In genomic region chr1:111192074-111192473, GRCh38 we compare ENCODE assay signal across 10 cellular contexts. TPM values are rescaled to one million over a fixed set of nuclear protein-coding genes. Genes with fewer than 3 reads are reported as not detected.
DNase-seq lines count a peak whose midpoint lies in the region; ATAC-seq and TF ChIP-seq lines count a peak whose summit lies in the region.
"Had no signal": no experiment of that assay in that cellular context is flagged by ENCODE, and none has a peak within 500 bp of the region (broad histone marks: within the 10 kb centered on the region; RNA-seq: fewer than 3 reads in every experiment).

No MANE protein-coding gene starts in this region.

- no peaks in the 10 kb centered on the region for H4K20me1 ChIP-seq in SK-N-SH (ENCODE audit: insufficient read depth)

- TF ChIP-seq CTCF in SK-N-SH (IDR thresholded peaks at IDR 0.05), result no peak
- no peak for TF ChIP-seq CTCF in foreskin keratinocyte (conservative IDR thresholded peaks at IDR 0.05)
- no peak for TF ChIP-seq CTCF in GM10248 (IDR thresholded peaks at IDR 0.05; ENCODE audit: control extremely low read depth, extremely low read depth, low read depth, missing control alignments)

- H3K27ac Mint-ChIP-seq in T-cell, result peak overlapping the region; percentile 95 to 99
- H3K27ac Mint-ChIP-seq in stimulated activated naive B cell treated with anti-CD40 and anti-IgM and Interleukin-4, amounts not matched to agents 10 μg/mL and 1 μg/mL and 100 μg/mL, for 72 hours, result peak overlapping the region; percentile 89

- H3K36me3 ChIP-seq in SK-N-SH (replicated peaks in 1 of 2; ENCODE audit: control insufficient read depth in 1 of 2, insufficient read depth in 2 of 2, low read length in 1 of 2), result peaks cover 8 to 15% of the 10 kb centered on the region in 2 experiments

- no peak for TF ChIP-seq RAD21 in SK-N-SH (IDR thresholded peaks at IDR 0.05; ENCODE audit: low read length)

- no peak overlapping the region for H3K4me3 ChIP-seq in SK-N-SH (ENCODE audit: low read depth in 2 of 2, low read length in 1 of 2)

- H3K9me2 ChIP-seq in SK-N-SH, result no peaks in the 10 kb centered on the region

- no peaks in the 10 kb centered on the region for H3K79me2 ChIP-seq in SK-N-SH (ENCODE audit: insufficient read depth)

- POLR2A ChIA-PET in SK-N-SH (lab: Yijun Ruan, JAX), result no interaction called here
- POLR2A ChIA-PET in T-cell (lab: Charles Lee), result no interaction called here
- POLR2A ChIA-PET in GM10248 (lab: Yijun Ruan, JAX), result interaction anchor here (1.0 kb wide), 1 partner anchor 12 kb away, joined by 3 read pairs; no protein-coding TSS in a partner anchor

- H3K4me2 ChIP-seq in SK-N-SH, result no peak overlapping the region

- H3K27me3 ChIP-seq in SK-N-SH (ENCODE audit: insufficient read depth), result no peaks in the 10 kb centered on the region
- no peaks in the 10 kb centered on the region for H3K27me3 ChIP-seq in foreskin keratinocyte

- H3K9me3 ChIP-seq in SK-N-SH, result no peaks in the 10 kb centered on the region

- peak; percentile 7; the same call in 2 of the 3 replicates for ATAC-seq in SK-N-SH treated with all-trans-retinoic acid at 6 μM for 48 hours
- ATAC-seq in T-cell (replicated peaks in 1 of 4), result no peak
- no peak for ATAC-seq in foreskin keratinocyte
- ATAC-seq in stimulated activated naive B cell treated with anti-CD40 and anti-IgM and Interleukin-4, amounts not matched to agents 10 μg/mL and 1 μg/mL and 100 μg/mL, for 72 hours (replicated peaks), result peak; percentile 3 to 9

- CTCF ChIA-PET in SK-N-SH (lab: Yijun Ruan, JAX) (interaction anchor here (1.0 to 1.6 kb wide), 3 partner anchors 15 to 31 kb away, joined by 3 to 5 read pairs (median 3); no protein-coding TSS in a partner anchor), T-cell (lab: Charles Lee) (interaction anchor here (1.2 to 1.6 kb wide), 2 partner anchors 31 to 142 kb away, joined by 3 read pairs; no protein-coding TSS in a partner anchor), GM10248 (lab: Yijun Ruan, JAX) (interaction anchor here (0.8 to 12.7 kb wide), 11 partner anchors 9 to 577 kb away, joined by 3 to 158 read pairs (median 4); no protein-coding TSS in a partner anchor)

- H3K36me3 Mint-ChIP-seq in T-cell, result peaks cover 89% of the 10 kb centered on the region
- H3K36me3 Mint-ChIP-seq in stimulated activated naive B cell treated with anti-CD40 and anti-IgM and Interleukin-4, amounts not matched to agents 10 μg/mL and 1 μg/mL and 100 μg/mL, for 72 hours, result peaks cover 63 to 80% of the 10 kb centered on the region in 2 donors

- peak overlapping the region in 1 of 3 donors; percentile 98 for H3K4me3 Mint-ChIP-seq in T-cell
- peak overlapping the region in 1 of 2 donors; percentile 23 for H3K4me3 Mint-ChIP-seq in stimulated activated naive B cell treated with anti-CD40 and anti-IgM and Interleukin-4, amounts not matched to agents 10 μg/mL and 1 μg/mL and 100 μg/mL, for 72 hours

- H3K4me1 ChIP-seq in SK-N-SH (ENCODE audit: control insufficient read depth in 1 of 2, insufficient read depth in 2 of 2, low read depth in 1 of 2, low read length in 1 of 2) (peaks cover 0 to 14% of the 10 kb centered on the region in 2 experiments; a peak in 2 of 4 replicates), foreskin keratinocyte (peaks cover 27% of the 10 kb centered on the region)

- H3F3A ChIP-seq in SK-N-SH (replicated peaks; ENCODE audit: insufficient read depth), result peaks cover 11% of the 10 kb centered on the region

- H2AFZ ChIP-seq in SK-N-SH (ENCODE audit: low read depth), result no peak overlapping the region

- no peaks in the 10 kb centered on the region for H3K9me3 Mint-ChIP-seq in T-cell
- no peaks in the 10 kb centered on the region for H3K9me3 Mint-ChIP-seq in stimulated activated naive B cell treated with anti-CD40 and anti-IgM and Interleukin-4, amounts not matched to agents 10 μg/mL and 1 μg/mL and 100 μg/mL, for 72 hours

- H3K4me1 Mint-ChIP-seq in T-cell, result peaks cover 98 to 100% (median 100%) of the 10 kb centered on the region in 3 donors
- H3K4me1 Mint-ChIP-seq in stimulated activated naive B cell treated with anti-CD40 and anti-IgM and Interleukin-4, amounts not matched to agents 10 μg/mL and 1 μg/mL and 100 μg/mL, for 72 hours, result peaks cover 46 to 81% of the 10 kb centered on the region in 2 donors

- WGBS in SK-N-SH (ENCODE audit: low lambda C conversion rate), result 94% methylated on average over 4 of the region's 5 CpGs

- DNase-seq in SK-N-SH (no peak), T-cell (no peak), foreskin keratinocyte (no peak), NCI-H345 (lab: John Stamatoyannopoulos, UW) (no peak), kidney tubule cell (ENCODE audit: low spot score) (no peak), GM10248 (ENCODE audit: extremely low spot score) (no peak)
- DNase-seq in stimulated activated naive B cell treated with anti-CD40 and anti-IgM and Interleukin-4, amounts not matched to agents 10 μg/mL and 1 μg/mL and 100 μg/mL, for 72 hours, result no peak
- DNase-seq: stimulated activated CD4-positive, alpha-beta T cell treated with anti-CD3 and anti-CD28 coated beads, Interleukin-15, amount 100 ng/mL, for 24 hours had no signal

- no peak for TF ChIP-seq EP300 in SK-N-SH (IDR thresholded peaks at IDR 0.05; ENCODE audit: borderline replicate concordance in 1 of 2, low read depth in 1 of 2, low read length in 1 of 2)

- H3K27me3 Mint-ChIP-seq in T-cell, result no peaks in the 10 kb centered on the region
- H3K27me3 Mint-ChIP-seq in stimulated activated naive B cell treated with anti-CD40 and anti-IgM and Interleukin-4, amounts not matched to agents 10 μg/mL and 1 μg/mL and 100 μg/mL, for 72 hours, result no peaks in the 10 kb centered on the region

- no peak overlapping the region for H3K9ac ChIP-seq in SK-N-SH

- no peak overlapping the region; a peak in 1 of 4 replicates for H3K27ac ChIP-seq in SK-N-SH (ENCODE audit: low read depth in 2 of 2, low read length in 1 of 2)
- H3K27ac ChIP-seq in foreskin keratinocyte, result peak overlapping the region; percentile 8
- H3K27ac ChIP-seq: 22Rv1 had no signal

TF ChIP-seq in SK-N-SH treated with all-trans-retinoic acid at 6 μM for 48 hours, 23 proteins besides CTCF, POLR2A, EP300 and RAD21 (continues in another document):
- TF ChIP-seq ZFP3 (CRISPR knock-in tag; IDR thresholded peaks at IDR 0.05) (no peak), ZC3H10 (CRISPR knock-in tag; IDR thresholded peaks at IDR 0.05) (no peak), BACH2 (CRISPR knock-in tag; IDR thresholded peaks at IDR 0.05; ENCODE audit: borderline replicate concordance) (no peak), ARNTL (CRISPR knock-in tag; IDR thresholded peaks at IDR 0.05; ENCODE audit: borderline replicate concordance, low read depth) (no peak)

TF ChIP-seq in SK-N-SH, 30 proteins besides CTCF, POLR2A, EP300 and RAD21:
- no peak for TF ChIP-seq JUND (IDR thresholded peaks at IDR 0.05)
- TF ChIP-seq EZH2phosphoT487 (IDR thresholded peaks at IDR 0.05; ENCODE audit: borderline replicate concordance, low read depth), result no peak
- no peak for TF ChIP-seq CHD2 (IDR thresholded peaks at IDR 0.05; ENCODE audit: low read length, partially characterized antibody)
- TF ChIP-seq NRF1 (IDR thresholded peaks at IDR 0.05; ENCODE audit: low read depth, low read length), result no peak

RNA-seq across cellular contexts. Expression of gene DENND2D, which starts 8.4 kb away (rescaled TPM):
- polyA plus RNA-seq in SK-N-SH (2012; rRNA removed), result 1.3 and 1.6 TPM in 2 replicates
- polyA plus RNA-seq in SK-N-SH (2012; cell fraction: cytosol; rRNA removed), result 1.1 and 1.6 TPM in 2 replicates
- polyA plus RNA-seq in SK-N-SH (2012; cell fraction: nucleus; rRNA removed), result 1.3 and 2.3 TPM in 2 replicates
- 100 to 1,000 TPM; 128 to 234 (median 222) TPM for total RNA-seq in T-cell
- 13.3 and 17.2 TPM in 2 replicates for total RNA-seq in foreskin keratinocyte
- 9.7 and 12.7 TPM in 2 replicates for polyA plus RNA-seq in foreskin keratinocyte

RNA-seq across cellular contexts. Expression of gene CHI3L2, which starts 35.4 kb away (rescaled TPM):
- 0.92 and 0.97 TPM in 2 replicates for polyA plus RNA-seq in SK-N-SH (2012; rRNA removed)
- 0.73 and 1.2 TPM in 2 replicates for polyA plus RNA-seq in SK-N-SH (2012; cell fraction: cytosol; rRNA removed)
- 0.65 and 0.77 TPM in 2 replicates for polyA plus RNA-seq in SK-N-SH (2012; cell fraction: nucleus; rRNA removed)
- 10 to 100 TPM in 4 of 5 donors, 1 to 10 TPM in 1; 3.6 to 28.1 (median 10.9) TPM for total RNA-seq in T-cell
- total RNA-seq in foreskin keratinocyte, result 0.28 and 0.48 TPM in 2 replicates
- 0.49 and 0.50 TPM in 2 replicates for polyA plus RNA-seq in foreskin keratinocyte

RNA-seq across cellular contexts. Expression of gene CEPT1, which starts 52.1 kb away (rescaled TPM):
- polyA plus RNA-seq in SK-N-SH (2012; rRNA removed), result 11.6 and 17.6 TPM in 2 replicates
- 16.4 and 17.4 TPM in 2 replicates for polyA plus RNA-seq in SK-N-SH (2012; cell fraction: cytosol; rRNA removed)
- 7.9 and 25.8 TPM in 2 replicates for polyA plus RNA-seq in SK-N-SH (2012; cell fraction: nucleus; rRNA removed)
- total RNA-seq in T-cell, result 10 to 100 TPM; 33.2 to 42.3 (median 36.3) TPM
- 36.6 and 37.7 TPM in 2 replicates for total RNA-seq in foreskin keratinocyte
- polyA plus RNA-seq in foreskin keratinocyte, result 13.3 and 16.3 TPM in 2 replicates

RNA-seq across cellular contexts. Expression of gene DRAM2, which starts 52.2 kb away (rescaled TPM):
- polyA plus RNA-seq in SK-N-SH (2012; rRNA removed), result 19.2 and 26.4 TPM in 2 replicates
- polyA plus RNA-seq in SK-N-SH (2012; cell fraction: cytosol; rRNA removed), result 30.6 and 33.2 TPM in 2 replicates
- 12.2 and 33.4 TPM in 2 replicates for polyA plus RNA-seq in SK-N-SH (2012; cell fraction: nucleus; rRNA removed)
- total RNA-seq in T-cell, result 10 to 100 TPM; 28.5 to 36.7 (median 31.5) TPM
- total RNA-seq in foreskin keratinocyte, result 33.3 and 35.8 TPM in 2 replicates
- polyA plus RNA-seq in foreskin keratinocyte, result 30.0 and 33.6 TPM in 2 replicates

Comparison
In these comparisons a context has a peak if more than half of its experiments do, and no peak if none do; other contexts are left out.
1. ATAC-seq: peak in SK-N-SH treated with all-trans-retinoic acid at 6 μM for 48 hours (single experiment) and stimulated activated naive B cell treated with anti-CD40 and anti-IgM and Interleukin-4, amounts not matched to agents 10 μg/mL and 1 μg/mL and 100 μg/mL, for 72 hours (2 of 2); none in T-cell (0 of 4) and foreskin keratinocyte (single experiment).